ENCODE assay signal across 19 cellular contexts in the genomic region with DNA sequence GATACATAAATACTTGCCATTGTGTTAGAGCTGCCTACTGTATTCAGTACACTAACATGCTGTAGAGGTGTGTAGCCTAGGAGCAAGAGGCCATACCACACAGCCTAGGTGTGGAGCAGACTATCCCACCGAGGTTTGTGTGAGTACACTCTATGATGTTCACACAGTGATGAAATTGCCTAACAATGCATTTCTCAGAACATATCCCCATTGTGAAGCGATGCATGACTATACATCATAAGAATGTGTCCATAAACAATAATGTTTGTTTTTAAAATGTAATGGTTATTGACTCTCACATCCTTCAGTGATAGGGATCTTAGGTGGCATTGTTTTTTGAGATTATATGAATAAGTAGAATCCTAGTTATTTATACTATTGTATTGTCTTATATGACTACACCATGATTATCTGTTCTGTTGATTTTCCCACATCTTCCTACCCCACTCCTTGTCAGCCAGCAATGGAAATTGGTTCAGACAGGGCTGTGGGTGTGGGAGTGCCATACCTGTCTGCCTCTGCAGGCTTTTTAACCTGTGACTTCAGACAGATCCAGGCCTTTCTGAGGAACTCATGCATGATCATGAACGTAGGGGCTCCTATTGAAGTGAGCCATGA. TPM values are rescaled to one million over a fixed set of nuclear protein-coding genes. Genes with fewer than 3 reads are reported as not detected.
A peak's percentile ranks its signal among the peaks of the same experiment; 100 is the strongest.
DNase-seq lines count a peak whose midpoint lies in the region; ATAC-seq and TF ChIP-seq lines count a peak whose summit lies in the region.
"Had no signal": no experiment of that assay in that cellular context is flagged by ENCODE, and none has a peak within 500 bp of the region (broad histone marks: within the 10 kb centered on the region; RNA-seq: fewer than 3 reads in every experiment).

No MANE protein-coding gene starts in this region.

- H3K27me3 Mint-ChIP-seq in MCF 10A (ENCODE audit: insufficient read depth, unreplicated experiment) = no peaks in the 10 kb centered on the region

- intact Hi-C loops in MCF 10A (cut with micrococcal nuclease) = no loop called here
- intact Hi-C loops in breast epithelium (cut with DNase I; ENCODE audit: low total_unique reads) = no loop called here
- intact Hi-C loops in prostate gland (cut with DNase I) = no loop called here

- no TSS peak for BruUV-seq in MCF 10A (replicated peaks; lab: Mats Ljungman, UMichigan)

- no peaks in the 10 kb centered on the region for H3K36me3 Mint-ChIP-seq in MCF 10A (ENCODE audit: insufficient read depth, unreplicated experiment)
- H3K36me3 Mint-ChIP-seq: CD8-positive, alpha-beta T cell had no signal

- CTCF ChIA-PET in MCF 10A (lab: Yijun Ruan, JAX) = no interaction called here

- H3K4me1 ChIP-seq in breast epithelium (no peaks in the 10 kb centered on the region), prostate gland (replicated peaks) (no peaks in the 10 kb centered on the region)
- H3K4me1 ChIP-seq: HAP-1 had no signal

- POLR2A ChIA-PET in MCF 10A (lab: Yijun Ruan, JAX) = no interaction called here

- no peak overlapping the region for H3K4me3 Mint-ChIP-seq in MCF 10A (ENCODE audit: unreplicated experiment)
- H3K4me3 Mint-ChIP-seq: CD8-positive, alpha-beta T cell had no signal

- no peaks in the 10 kb centered on the region for H3K36me3 ChIP-seq in breast epithelium
- no peaks in the 10 kb centered on the region for H3K36me3 ChIP-seq in prostate gland
- H3K36me3 ChIP-seq: HAP-1 had no signal

- 82% methylated on average over 3 of the region's 3 CpGs for WGBS in prostate gland

- H3K27ac Mint-ChIP-seq in MCF 10A (ENCODE audit: low read depth, unreplicated experiment) = no peak overlapping the region
- H3K27ac Mint-ChIP-seq: CD8-positive, alpha-beta T cell had no signal

- H3K9me3 ChIP-seq in breast epithelium (no peaks in the 10 kb centered on the region), prostate gland (no peaks in the 10 kb centered on the region)
- H3K9me3 ChIP-seq: HAP-1, SK-N-SH had no signal

- no peaks in the 10 kb centered on the region for H3K9me3 Mint-ChIP-seq in MCF 10A (ENCODE audit: unreplicated experiment)
- H3K9me3 Mint-ChIP-seq: CD8-positive, alpha-beta T cell had no signal

- no peak for TF ChIP-seq CTCF in MCF 10A (IDR thresholded peaks at IDR 0.05; ENCODE audit: unreplicated experiment)
- no peak for TF ChIP-seq CTCF in breast epithelium (IDR thresholded peaks at IDR 0.05)
- no peak for TF ChIP-seq CTCF in choroid plexus epithelial cell (conservative IDR thresholded peaks at IDR 0.05; ENCODE audit: low read depth, low read length)
- no peak for TF ChIP-seq CTCF in prostate gland (IDR thresholded peaks at IDR 0.05)

- no peak overlapping the region for H3K4me3 ChIP-seq in breast epithelium
- no peak overlapping the region for H3K4me3 ChIP-seq in choroid plexus epithelial cell (ENCODE audit: low read depth, low read length)
- H3K4me3 ChIP-seq in prostate gland = no peak overlapping the region
- H3K4me3 ChIP-seq: HAP-1 had no signal

- ATAC-seq in HG03439 (IDR thresholded peaks at IDR 0.05; ENCODE audit: unreplicated experiment) = no peak
- ATAC-seq in HG03571 (IDR thresholded peaks at IDR 0.05; ENCODE audit: unreplicated experiment) = no peak
- ATAC-seq: CD8-positive, alpha-beta T cell had no signal

- H3K27me3 ChIP-seq in breast epithelium (no peaks in the 10 kb centered on the region), prostate gland (replicated peaks; ENCODE audit: insufficient read depth) (no peaks in the 10 kb centered on the region)

- H3K27ac ChIP-seq in breast epithelium (no peak overlapping the region), prostate gland (no peak overlapping the region)

- peaks cover 8% of the 10 kb centered on the region for H3K4me1 Mint-ChIP-seq in MCF 10A (ENCODE audit: insufficient read depth, unreplicated experiment)

- TF ChIP-seq POLR2A in breast epithelium (IDR thresholded peaks at IDR 0.05) (no peak), prostate gland (IDR thresholded peaks at IDR 0.05) (no peak)

- peak; percentile 53 for DNase-seq in MCF 10A (ENCODE audit: unreplicated experiment)
- DNase-seq in breast epithelium (ENCODE audit: low spot score in 2 of 2) = no peak
- peak; percentile 27 for DNase-seq in choroid plexus epithelial cell (ENCODE audit: low read depth)
- DNase-seq in kidney glomerular epithelial cell (lab: John Stamatoyannopoulos, UW) = peak; percentile 39
- no peak for DNase-seq in prostate gland (ENCODE audit: low spot score)
- DNase-seq: 8988T; C1 segment of cervical spinal cord; CD8-positive, alpha-beta T cell; DND-41; NCI-H1694 treated with DMSO at 0.1 percent for 48 hours; NCI-H2081 treated with DMSO at 0.1 percent for 48 hours; NCI-H2171 treated with DMSO at 0.1 percent for 48 hours; NCI-H446; NCI-H526; RPMI8226; SK-N-SH had no signal

RNA-seq across cellular contexts. Expression of a gene that starts 13.6 kb away (rescaled TPM):
- 36.5 and 45.0 TPM in 2 replicates for total RNA-seq in MCF 10A (2022)
- 1 to 10 TPM in 1 of 3 donors, under 1 TPM in 2; 0.32 to 2.3 (median 0.98) TPM for total RNA-seq in breast epithelium
- 1 to 10 TPM in 1 of 2 donors, not detected in 1; 9.2 TPM for total RNA-seq in prostate gland
- total RNA-seq: CD8-positive, alpha-beta T cell had no signal

Comparison
In these comparisons a context has a peak if more than half of its experiments do, and no peak if none do; other contexts are left out.
1. DNase-seq: peak in MCF 10A (single experiment), choroid plexus epithelial cell (single experiment) and kidney glomerular epithelial cell (single experiment); none in breast epithelium (0 of 2) and prostate gland (single experiment).